6 cellular contexts compared by ENCODE assay signal in genomic region chr2:16275718-16276117, GRCh38.
"Had no signal": no experiment of that assay in that cellular context is flagged by ENCODE, and none has a peak within 500 bp of the region (broad histone marks: within the 10 kb centered on the region; RNA-seq: fewer than 3 reads in every experiment).

No MANE protein-coding gene starts in this region.

- ATAC-seq: GM23338, K562 had no signal

- H3K4me3 ChIP-seq: GM23338, K562 had no signal

- DNase-seq: H9, HCEC 1CT, IMR-90, KG1 had no signal
